In genomic region chr2:172050506-172051125, GRCh38 we compare ENCODE assay signal across 36 cellular contexts. TPM values are rescaled to one million over a fixed set of nuclear protein-coding genes. Genes with fewer than 3 reads are reported as not detected.
"Had no signal": no experiment of that assay in that cellular context is flagged by ENCODE, and none has a peak within 500 bp of the region (broad histone marks: within the 10 kb centered on the region; RNA-seq: fewer than 3 reads in every experiment).

No MANE protein-coding gene starts in this region.

- H3K27ac Mint-ChIP-seq: activated CD4-positive, alpha-beta memory T cell treated with anti-CD3 and anti-CD28 coated beads for 36 hours; activated naive CD4-positive, alpha-beta T cell treated with anti-CD3 and anti-CD28 coated beads, Interleukin-2, amount 10 ng/mL, durations not matched to agents 7 days and 5 days; activated naive CD8-positive, alpha-beta T cell treated with anti-CD3 and anti-CD28 coated beads, Interleukin-2, amount 10 ng/mL, durations not matched to agents 7 days and 5 days; activated T-cell treated with anti-CD3 and anti-CD28 coated beads, Interleukin-2, amount 50 U/mL, for 24 hours; immature natural killer cell; naive thymus-derived CD8-positive, alpha-beta T cell; neural progenitor cell; T-helper 1 cell treated with Interleukin-12 subunit alpha and Interleukin-12 subunit beta and Interleukin-4 antibody, amounts not matched to agents 30 μg/mL and 1 μg/mL, for 36 hours had no signal

- H3K9me3 Mint-ChIP-seq: activated CD4-positive, alpha-beta memory T cell treated with anti-CD3 and anti-CD28 coated beads for 36 hours; activated naive CD4-positive, alpha-beta T cell treated with anti-CD3 and anti-CD28 coated beads, Interleukin-2, amount 10 ng/mL, durations not matched to agents 7 days and 5 days; activated naive CD8-positive, alpha-beta T cell treated with anti-CD3 and anti-CD28 coated beads, Interleukin-2, amount 10 ng/mL, durations not matched to agents 7 days and 5 days; activated T-cell treated with anti-CD3 and anti-CD28 coated beads, Interleukin-2, amount 50 U/mL, for 24 hours; central memory CD8-positive, alpha-beta T cell; immature natural killer cell; naive thymus-derived CD8-positive, alpha-beta T cell; neural progenitor cell; T-helper 1 cell treated with Interleukin-12 subunit alpha and Interleukin-12 subunit beta and Interleukin-4 antibody, amounts not matched to agents 30 μg/mL and 1 μg/mL, for 36 hours had no signal

- H3K36me3 Mint-ChIP-seq: activated CD4-positive, alpha-beta memory T cell treated with anti-CD3 and anti-CD28 coated beads for 36 hours; activated naive CD4-positive, alpha-beta T cell treated with anti-CD3 and anti-CD28 coated beads, Interleukin-2, amount 10 ng/mL, durations not matched to agents 7 days and 5 days; immature natural killer cell; naive thymus-derived CD8-positive, alpha-beta T cell; neural progenitor cell had no signal

- DNase-seq: activated CD4-positive, alpha-beta memory T cell treated with anti-CD3 and anti-CD28 coated beads for 36 hours; activated CD4-positive, alpha-beta T cell treated with anti-CD3 and anti-CD28 coated beads for 48 hours; activated CD8-positive, alpha-beta memory T cell treated with anti-CD3 and anti-CD28 coated beads, Interleukin-2, amount 50 U/mL, for 48 hours; activated gamma-delta T cell; activated naive CD4-positive, alpha-beta T cell treated with anti-CD3 and anti-CD28 coated beads, Interleukin-2, amount 10 ng/mL, durations not matched to agents 7 days and 5 days; activated naive CD8-positive, alpha-beta T cell treated with anti-CD3 and anti-CD28 coated beads, Interleukin-2, amount 10 ng/mL, durations not matched to agents 7 days and 5 days; activated T-cell treated with anti-CD3 and anti-CD28 coated beads, Interleukin-2, amount 50 U/mL, for 24 hours; amygdala; colonic mucosa; effector CD8-positive, alpha-beta T cell; esophagus squamous epithelium; immature natural killer cell; kidney; left colon; mammary epithelial cell; naive thymus-derived CD8-positive, alpha-beta T cell; occipital lobe; right cardiac atrium; stimulated activated CD4-positive, alpha-beta T cell treated with anti-CD3 and anti-CD28 coated beads, Interleukin-2, amount 100 ng/mL, for 48 hours; stimulated activated naive CD4-positive, alpha-beta T cell treated with Interleukin-2 at 50 U/mL for 16 hours; T1000; trophoblast cell; uterus; WERI-Rb-1 had no signal

- ATAC-seq: activated CD4-positive, CD25-positive, alpha-beta regulatory T cell treated with anti-CD3 and anti-CD28 coated beads, Interleukin-2, amount 50 U/mL, for 24 hours; gastroesophageal sphincter; left colon; naive thymus-derived CD8-positive, alpha-beta T cell; right cardiac atrium had no signal

- H3K4me1 Mint-ChIP-seq: central memory CD8-positive, alpha-beta T cell; immature natural killer cell had no signal

- H3K4me3 Mint-ChIP-seq: activated CD4-positive, alpha-beta memory T cell treated with anti-CD3 and anti-CD28 coated beads for 36 hours; activated naive CD4-positive, alpha-beta T cell treated with anti-CD3 and anti-CD28 coated beads, Interleukin-2, amount 10 ng/mL, durations not matched to agents 7 days and 5 days; activated naive CD8-positive, alpha-beta T cell treated with anti-CD3 and anti-CD28 coated beads, Interleukin-2, amount 10 ng/mL, durations not matched to agents 7 days and 5 days; activated T-cell treated with anti-CD3 and anti-CD28 coated beads, Interleukin-2, amount 50 U/mL, for 24 hours; central memory CD8-positive, alpha-beta T cell; immature natural killer cell; naive thymus-derived CD8-positive, alpha-beta T cell; neural progenitor cell; T-helper 1 cell treated with Interleukin-12 subunit alpha and Interleukin-12 subunit beta and Interleukin-4 antibody, amounts not matched to agents 30 μg/mL and 1 μg/mL, for 36 hours had no signal

- H3K27ac ChIP-seq: colonic mucosa, epithelial cell of prostate, esophagus squamous epithelium, gastroesophageal sphincter, hepatocyte, neural progenitor cell, parathyroid adenoma, thoracic aorta, uterus, WERI-Rb-1 had no signal

- H3K4me3 ChIP-seq: colonic mucosa, esophagus squamous epithelium, gastroesophageal sphincter, hepatocyte, neural progenitor cell, thoracic aorta, uterus had no signal

- H3K27me3 Mint-ChIP-seq: activated CD4-positive, alpha-beta memory T cell treated with anti-CD3 and anti-CD28 coated beads for 36 hours; activated naive CD4-positive, alpha-beta T cell treated with anti-CD3 and anti-CD28 coated beads, Interleukin-2, amount 10 ng/mL, durations not matched to agents 7 days and 5 days; activated T-cell treated with anti-CD3 and anti-CD28 coated beads, Interleukin-2, amount 50 U/mL, for 24 hours; central memory CD8-positive, alpha-beta T cell; naive thymus-derived CD8-positive, alpha-beta T cell had no signal

RNA-seq across cellular contexts. Expression of gene DLX1, which starts 34.7 kb away (rescaled TPM):
- total RNA-seq: activated CD4-positive, alpha-beta memory T cell treated with anti-CD3 and anti-CD28 coated beads for 36 hours; activated naive CD8-positive, alpha-beta T cell treated with anti-CD3 and anti-CD28 coated beads, Interleukin-2, amount 10 ng/mL, durations not matched to agents 7 days and 5 days; esophagus squamous epithelium; hepatocyte; kidney; liver; naive thymus-derived CD8-positive, alpha-beta T cell had no signal
- polyA plus RNA-seq: hepatocyte; immature natural killer cell; liver; naive thymus-derived CD8-positive, alpha-beta T cell had no signal

RNA-seq across cellular contexts. Expression of gene DLX2, which starts 52.1 kb away (rescaled TPM):
- total RNA-seq: activated CD4-positive, alpha-beta memory T cell treated with anti-CD3 and anti-CD28 coated beads for 36 hours; activated naive CD8-positive, alpha-beta T cell treated with anti-CD3 and anti-CD28 coated beads, Interleukin-2, amount 10 ng/mL, durations not matched to agents 7 days and 5 days; colonic mucosa; dermis microvascular lymphatic vessel endothelial cell; esophagus squamous epithelium; gastroesophageal sphincter; kidney; liver; naive thymus-derived CD8-positive, alpha-beta T cell; pulmonary artery endothelial cell; right cardiac atrium; uterus had no signal
- polyA plus RNA-seq: liver; naive thymus-derived CD8-positive, alpha-beta T cell; right cardiac atrium had no signal
